In the genomic region with DNA sequence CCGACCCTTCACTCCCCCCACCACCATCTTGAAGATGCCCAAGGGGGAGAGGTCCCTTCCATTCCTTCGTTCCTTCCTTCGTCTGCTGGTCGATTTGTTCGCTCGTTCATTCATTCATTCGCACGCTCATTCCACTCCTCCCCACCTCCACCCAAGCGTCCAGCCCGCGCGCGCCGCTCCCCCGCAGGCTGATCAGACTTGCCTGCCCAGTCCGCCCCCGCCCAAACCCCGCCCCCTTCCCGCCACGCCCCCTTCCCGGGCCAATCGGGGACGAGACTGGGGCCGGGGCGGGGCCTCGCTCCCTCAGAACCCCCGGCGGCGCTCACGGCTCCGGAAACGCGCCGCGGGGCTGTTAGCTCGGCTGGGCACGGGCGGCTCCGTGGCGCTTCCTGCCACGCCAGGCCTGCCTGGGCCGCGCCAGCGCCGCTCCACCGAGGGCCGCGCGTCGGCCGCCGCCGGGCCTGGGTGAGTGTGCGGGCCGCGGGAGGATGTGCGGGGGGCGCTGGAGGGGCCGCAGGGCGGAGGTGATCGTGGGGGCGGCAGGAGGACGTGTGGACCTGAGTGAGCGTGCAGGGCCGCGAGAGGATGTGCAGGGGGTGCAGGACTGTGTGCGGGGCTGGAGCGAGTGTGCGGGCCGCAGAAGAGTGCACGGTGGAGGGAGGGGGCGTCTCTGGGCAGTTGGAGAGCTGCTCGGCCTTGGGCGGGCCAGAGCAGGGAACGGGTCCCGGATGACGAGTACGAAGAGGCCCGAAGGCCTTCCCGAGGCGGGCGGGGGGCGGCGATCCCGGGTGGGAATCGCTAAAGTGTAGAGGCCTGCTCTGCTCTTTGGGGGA, we compare ENCODE assay signal across 8 cellular contexts. TPM values are rescaled to one million over a fixed set of nuclear protein-coding genes. Genes with fewer than 3 reads are reported as not detected.
DNase-seq lines count a peak whose midpoint lies in the region; ATAC-seq and TF ChIP-seq lines count a peak whose summit lies in the region.

A gene with protein sequence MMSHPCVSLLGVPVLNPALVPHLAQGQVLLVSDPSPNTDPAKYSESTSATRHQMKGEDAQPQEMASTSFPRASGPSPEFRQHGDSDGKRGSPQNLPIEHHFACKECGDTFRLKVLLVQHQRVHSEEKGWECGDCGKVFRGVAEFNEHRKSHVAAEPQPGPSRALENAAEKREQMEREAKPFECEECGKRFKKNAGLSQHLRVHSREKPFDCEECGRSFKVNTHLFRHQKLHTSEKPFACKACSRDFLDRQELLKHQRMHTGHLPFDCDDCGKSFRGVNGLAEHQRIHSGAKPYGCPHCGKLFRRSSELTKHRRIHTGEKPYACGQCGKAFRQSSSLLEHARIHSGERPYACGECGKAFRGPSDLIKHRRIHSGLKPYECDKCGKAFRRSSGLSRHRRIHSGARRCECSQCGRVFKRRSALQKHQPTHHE (plus strand): TSS at position 333 of the 833 bp plus-strand sequence. CDS start 2,527 bp downstream, outside the sequence.

- H3K9ac ChIP-seq in Karpas-422 (ENCODE audit: low read length) = peak within 1 kb of the TSS; percentile 88
- H3K9ac ChIP-seq in neural progenitor cell = peak within 1 kb of the TSS; percentile 70

- H3K4me1 ChIP-seq in Karpas-422 (ENCODE audit: low read length) (peaks cover 16% of the 10 kb centered on the region), neural progenitor cell (no peaks in the 10 kb centered on the region)

- H3K9me3 Mint-ChIP-seq in neural progenitor cell = peaks cover 16% of the 10 kb centered on the region
- H3K9me3 Mint-ChIP-seq in stimulated activated naive CD8-positive, alpha-beta T cell treated with anti-CD3 and anti-CD28 coated beads, Interleukin-15, amount 100 ng/mL, for 72 hours = no peaks in the 10 kb centered on the region

- peak; percentile 55 for TF ChIP-seq POLR2A in Raji (IDR thresholded peaks at IDR 0.05; ENCODE audit: insufficient read depth, low read depth, low read length)

- H3K4me2 ChIP-seq in Karpas-422 (ENCODE audit: low read depth, low read length, poor library complexity, severe bottlenecking) (peak within 1 kb of the TSS; percentile 62), neural progenitor cell (peak within 1 kb of the TSS; percentile 76)

- ATAC-seq in GM21825 (IDR thresholded peaks at IDR 0.05; ENCODE audit: unreplicated experiment) = peak; percentile 82
- ATAC-seq in stimulated activated naive CD8-positive, alpha-beta T cell treated with anti-CD3 and anti-CD28 coated beads, Interleukin-15, amount 100 ng/mL, for 72 hours = peak; percentile 96

- H3K27ac ChIP-seq in Karpas-422 (ENCODE audit: low read length) (no peak within 1 kb of the TSS), neural progenitor cell (no peak within 1 kb of the TSS)

- H3K36me3 Mint-ChIP-seq in neural progenitor cell = peaks cover 11% of the 10 kb centered on the region

- peaks cover 45% of the 10 kb centered on the region for H3K79me2 ChIP-seq in Karpas-422 (ENCODE audit: low read length)
- peaks cover 17% of the 10 kb centered on the region for H3K79me2 ChIP-seq in neural progenitor cell (ENCODE audit: low read depth)

- H3K4me1 Mint-ChIP-seq in neural progenitor cell = peaks cover 8% of the 10 kb centered on the region
- H3K4me1 Mint-ChIP-seq in stimulated activated naive CD8-positive, alpha-beta T cell treated with anti-CD3 and anti-CD28 coated beads, Interleukin-15, amount 100 ng/mL, for 72 hours = peaks cover 42% of the 10 kb centered on the region

- peak within 1 kb of the TSS; percentile 91 for H3K4me3 Mint-ChIP-seq in neural progenitor cell
- H3K4me3 Mint-ChIP-seq in stimulated activated naive CD8-positive, alpha-beta T cell treated with anti-CD3 and anti-CD28 coated beads, Interleukin-15, amount 100 ng/mL, for 72 hours = peak within 1 kb of the TSS; percentile 93 to 96

- H3K36me3 ChIP-seq in Karpas-422 (ENCODE audit: insufficient read depth, low read length) (no peaks in the 10 kb centered on the region), neural progenitor cell (no peaks in the 10 kb centered on the region)

- H3K27me3 Mint-ChIP-seq in neural progenitor cell (ENCODE audit: insufficient read depth, low read depth) = peaks cover 3% of the 10 kb centered on the region
- no peaks in the 10 kb centered on the region for H3K27me3 Mint-ChIP-seq in stimulated activated naive CD8-positive, alpha-beta T cell treated with anti-CD3 and anti-CD28 coated beads, Interleukin-15, amount 100 ng/mL, for 72 hours

- H3K9me2 ChIP-seq in Karpas-422 (replicated peaks; ENCODE audit: insufficient read depth, low read length) = no peaks in the 10 kb centered on the region

- H3K27ac Mint-ChIP-seq in neural progenitor cell = no peak within 1 kb of the TSS
- H3K27ac Mint-ChIP-seq in stimulated activated naive CD8-positive, alpha-beta T cell treated with anti-CD3 and anti-CD28 coated beads, Interleukin-15, amount 100 ng/mL, for 72 hours = peak within 1 kb of the TSS; percentile 90 to 93

- H4K20me1 ChIP-seq in Karpas-422 (ENCODE audit: insufficient read depth, low read depth, low read length) = no peaks in the 10 kb centered on the region
- peaks cover 3% of the 10 kb centered on the region for H4K20me1 ChIP-seq in neural progenitor cell (ENCODE audit: low read depth)

- TF ChIP-seq CTCF in fibroblast of villous mesenchyme (IDR thresholded peaks at IDR 0.05; ENCODE audit: insufficient read depth, low read depth, low read length) (no peak), neural progenitor cell (IDR thresholded peaks at IDR 0.05) (no peak)

- H3K9me3 ChIP-seq in Karpas-422 (ENCODE audit: low read length) = no peaks in the 10 kb centered on the region
- H3K9me3 ChIP-seq in neural progenitor cell (ENCODE audit: low read depth) = no peaks in the 10 kb centered on the region

- H3K4me3 ChIP-seq in Karpas-422 (ENCODE audit: low read length) (peak within 1 kb of the TSS; percentile 84), fibroblast of villous mesenchyme (ENCODE audit: low read depth, low read length) (peak within 1 kb of the TSS; percentile 75), neural progenitor cell (peak within 1 kb of the TSS; percentile 74)

- H3K27me3 ChIP-seq in Karpas-422 (ENCODE audit: low read length) (no peaks in the 10 kb centered on the region), neural progenitor cell (peaks cover 10% of the 10 kb centered on the region)

- H3F3A ChIP-seq in neural progenitor cell (ENCODE audit: low read depth) = no peaks in the 10 kb centered on the region

- H2AFZ ChIP-seq in Karpas-422 (ENCODE audit: low read length) (0 out of 2 replicates have a peak within 1 kb of the TSS, but pooled peaks have one; percentile 7), neural progenitor cell (replicated peaks) (peak within 1 kb of the TSS; percentile 85)

- DNase-seq in EH (ENCODE audit: low read depth) (peak; percentile 83), Karpas-422 (peak; percentile 89), fibroblast of villous mesenchyme (ENCODE audit: low read depth) (peak; percentile 78), neural progenitor cell (ENCODE audit: low spot score) (peak; percentile 88)
- peak; percentile 93 for DNase-seq in activated effector memory CD4-positive, alpha-beta T cell treated with anti-CD3 and anti-CD28 coated beads, Interleukin-2, amount 50 U/mL, for 16 hours
- DNase-seq in stimulated activated naive CD8-positive, alpha-beta T cell treated with anti-CD3 and anti-CD28 coated beads, Interleukin-15, amount 100 ng/mL, for 72 hours = peak; percentile 82 to 86

RNA-seq across cellular contexts. Expression of the gene that starts here (rescaled TPM):
- total RNA-seq in Karpas-422 (2014; rRNA removed; shearing (Covaris generic); ENCODE audit: low replicate concordance) = 15.7 and 16.6 TPM in 2 replicates
- total RNA-seq in fibroblast of villous mesenchyme = 12.9 and 13.4 TPM in 2 replicates
- total RNA-seq in neural progenitor cell (ENCODE audit: low replicate concordance) = 7.5 and 8.2 TPM in 2 replicates
